ENCODE assay signal across 34 cellular contexts in the genomic region with DNA sequence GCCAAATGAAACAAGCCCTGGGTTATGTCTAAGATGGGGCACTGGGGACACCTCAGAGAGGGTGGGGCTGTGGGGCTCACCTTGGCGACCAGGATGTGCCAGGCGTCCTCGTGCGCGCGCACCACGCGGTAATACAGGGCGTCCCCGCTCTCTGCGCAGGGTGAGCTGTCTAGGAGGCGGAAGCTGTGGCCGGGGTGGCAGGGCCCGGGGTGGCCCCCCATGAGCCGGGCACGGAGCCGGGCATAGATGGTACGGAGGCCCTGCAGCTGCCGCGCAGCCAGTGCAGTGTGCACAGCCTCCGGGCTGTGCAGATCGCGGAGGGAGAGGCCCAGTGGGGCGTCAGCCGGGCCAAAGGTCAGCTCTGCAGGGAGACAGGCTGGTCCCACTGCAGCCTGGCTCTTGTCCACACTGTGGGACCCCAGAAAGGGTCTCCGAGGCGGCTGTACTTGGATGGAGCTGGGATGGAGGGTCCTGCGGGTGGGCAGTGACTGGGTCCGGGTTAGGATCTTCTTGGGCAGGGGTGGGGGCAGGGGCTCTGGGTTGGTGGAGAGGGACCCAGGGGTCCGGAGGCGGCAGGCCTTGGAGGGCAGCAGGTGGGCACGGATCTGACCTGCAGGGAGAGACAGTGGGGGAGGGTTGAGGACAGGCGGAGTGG. TPM values are rescaled to one million over a fixed set of nuclear protein-coding genes. Genes with fewer than 3 reads are reported as not detected.
DNase-seq lines count a peak whose midpoint lies in the region; ATAC-seq, FAIRE-seq and TF ChIP-seq lines count a peak whose summit lies in the region.
"Had no signal": no experiment of that assay in that cellular context is flagged by ENCODE, and none has a peak within 500 bp of the region (broad histone marks: within the 10 kb centered on the region; RNA-seq: fewer than 3 reads in every experiment).

No MANE protein-coding gene starts in this region.

- H3K4me1 ChIP-seq in BLaER1 = peaks cover 91% of the 10 kb centered on the region
- peaks cover 19% of the 10 kb centered on the region for H3K4me1 ChIP-seq in GM12878 (ENCODE audit: control insufficient read depth, insufficient read depth, low read length)
- H3K4me1 ChIP-seq in mucosa of descending colon (ENCODE audit: low read depth) = peaks cover 30% of the 10 kb centered on the region

- POLR2A ChIA-PET in GM12878 (lab: Charles Lee) = no interaction called here

- no TSS peak for BruUV-seq in GM12878 (replicated peaks; lab: Mats Ljungman, UMichigan)

- H3K4me3 ChIP-seq in BLaER1 (no peak overlapping the region), GM12878 (no peak overlapping the region), mucosa of descending colon (no peak overlapping the region)

- FAIRE-seq in GM12892 (lab: Jason Lieb, UNC) (no peak), GM12878 (lab: Jason Lieb, UNC) (no peak)
- FAIRE-seq: keratinocyte had no signal

- H3K27ac ChIP-seq in BLaER1 = no peak overlapping the region
- H3K27ac ChIP-seq in GM12878 (ENCODE audit: control insufficient read depth, insufficient read depth) = no peak overlapping the region
- H3K27ac ChIP-seq: WERI-Rb-1 had no signal

- peak; percentile 55 for TF ChIP-seq POLR2A in GM12892 (IDR thresholded peaks at IDR 0.05; ENCODE audit: low read depth, low read length)
- TF ChIP-seq POLR2A in GM12878 (IDR thresholded peaks at IDR 0.05; ENCODE audit: low read depth, low read length) = peak; percentile 74
- TF ChIP-seq POLR2A in GM18505 (IDR thresholded peaks at IDR 0.05; ENCODE audit: borderline replicate concordance, extremely low read depth, insufficient read depth, insufficient read length) = no peak

- no peak for ATAC-seq in GM12878
- ATAC-seq in mucosa of descending colon = peak; percentile 48
- ATAC-seq in GM18505 (IDR thresholded peaks at IDR 0.05; ENCODE audit: unreplicated experiment) = no peak
- ATAC-seq: esophagus mucosa, left ventricle myocardium superior, PC-3 had no signal

- in situ Hi-C loops in GM12878 (cut with MboI) = loop anchor here (10.0 kb wide), 1 partner anchor 336 kb away; no protein-coding TSS in a partner anchor
- in situ Hi-C loops in ACHN (cut with HindIII; ENCODE audit: low pct_ligation_motif_present, low pct_unique_long_range_greater_than_20kb, low sequenced_read_pairs) = no loop called here

- intact Hi-C loops in GM12878 (cut with micrococcal nuclease; ENCODE audit: unreplicated experiment) (loop anchor here (5.0 to 10.0 kb wide), 2 partner anchors 114 to 506 kb away; a partner anchor contains a TSS), mucosa of descending colon (cut with DNase I, micrococcal nuclease) (loop anchor here in 1 of 2 donors (10.0 kb wide), 1 partner anchor 124 kb away; a partner anchor contains a TSS)

- DNase-seq in GM12892 (ENCODE audit: insufficient read length) (no peak), GM12878 (ENCODE audit: low read depth, low spot score) (no peak), mucosa of descending colon (peak; percentile 51 to 81 (median 77)), cerebellar cortex (ENCODE audit: low spot score) (no peak), T-helper 2 cell (no peak), ACHN (no peak)
- DNase-seq: activated CD4-positive, alpha-beta T cell treated with anti-CD3 and anti-CD28 coated beads, Interleukin-2, amount 10 ng/mL, durations not matched to agents 7 days and 5 days; activated naive CD4-positive, alpha-beta T cell; Caco-2; caudate nucleus; head of caudate nucleus; KG1; left ventricle myocardium superior; MM.1S; NCI-H1105 treated with DMSO at 0.1 percent for 48 hours; NCI-H1930; NCI-H2171 treated with DMSO at 0.1 percent for 48 hours; NCI-H510A treated with DMSO at 0.1 percent for 48 hours; occipital lobe; PC-3; SHP77; stimulated activated CD4-positive, alpha-beta T cell treated with anti-CD3 and anti-CD28 coated beads, Interleukin-4, amount 100 ng/mL, for 24 hours; T-helper 9 cell; trophoblast cell; WERI-Rb-1 had no signal

- H2AFZ ChIP-seq in GM12878 (ENCODE audit: control insufficient read depth, low read depth, low read length) = no peak overlapping the region

- SMC1A ChIA-PET in GM12878 (lab: Charles Lee; ENCODE audit: uncharacterized antibody, unreplicated experiment) = interaction anchor here (1.4 kb wide), 1 partner anchor 115 kb away, joined by 3 read pairs; no protein-coding TSS in a partner anchor

- CTCF ChIA-PET in GM12878 (lab: Yijun Ruan, JAX) = interaction anchor here (0.7 kb wide), 1 partner anchor 51 kb away, joined by 3 read pairs; no protein-coding TSS in a partner anchor

- TF ChIP-seq CTCF in GM12878 (IDR thresholded peaks at IDR 0.05 in 2 of 3, conservative IDR thresholded peaks at IDR 0.05 in 1 of 3; ENCODE audit: control insufficient read depth in 2 of 3, extremely low read depth in 1 of 3, insufficient read depth in 1 of 3, low read depth in 3 of 3, low read length in 3 of 3) (no peak), mucosa of descending colon (IDR thresholded peaks at IDR 0.05) (no peak)

- RAD21 ChIA-PET in GM12878 (lab: Charles Lee; ENCODE audit: unreplicated experiment) = no interaction called here

- H3K79me2 ChIP-seq in GM12878 (ENCODE audit: control insufficient read depth, insufficient read depth, low read length) = peaks cover 11% of the 10 kb centered on the region

- no peak overlapping the region for H3K9ac ChIP-seq in BLaER1
- H3K9ac ChIP-seq in GM12878 (ENCODE audit: control insufficient read depth, insufficient read depth, low read length) = no peak overlapping the region

- no peak for TF ChIP-seq EP300 in GM12878 (IDR thresholded peaks at IDR 0.05; ENCODE audit: borderline replicate concordance in 1 of 2, control insufficient read depth in 1 of 2, low read depth in 2 of 2, low read length in 2 of 2)

- TF ChIP-seq RAD21 in GM12878 (IDR thresholded peaks at IDR 0.05; ENCODE audit: insufficient read depth, low read depth, low read length) = no peak

- H3K9me3 ChIP-seq in BLaER1 = no peaks in the 10 kb centered on the region
- H3K9me3 ChIP-seq in GM12878 (replicated peaks; ENCODE audit: control insufficient read depth, insufficient read depth, low read length) = no peaks in the 10 kb centered on the region
- no peaks in the 10 kb centered on the region for H3K9me3 ChIP-seq in mucosa of descending colon
- H3K9me3 ChIP-seq: Caco-2 had no signal

- H3K27me3 ChIP-seq in BLaER1 = no peaks in the 10 kb centered on the region
- peaks cover 0 to 3% of the 10 kb centered on the region in 2 experiments; a peak in 2 of 4 replicates for H3K27me3 ChIP-seq in GM12878 (replicated peaks in 1 of 2; ENCODE audit: control insufficient read depth in 2 of 2, insufficient read depth in 2 of 2, low read length in 1 of 2)

- H4K20me1 ChIP-seq in BLaER1 (peaks cover 88% of the 10 kb centered on the region), GM12878 (ENCODE audit: control insufficient read depth, insufficient read depth) (peaks cover 5% of the 10 kb centered on the region)

- H3K36me3 ChIP-seq in BLaER1 = peaks cover 21% of the 10 kb centered on the region
- peaks cover 4 to 7% of the 10 kb centered on the region in 2 experiments for H3K36me3 ChIP-seq in GM12878 (ENCODE audit: control insufficient read depth in 2 of 2, insufficient read depth in 2 of 2, low read length in 1 of 2)
- H3K36me3 ChIP-seq in mucosa of descending colon (ENCODE audit: low read depth) = no peaks in the 10 kb centered on the region
- H3K36me3 ChIP-seq: WERI-Rb-1 had no signal

- 91% methylated on average over 33 of the region's 33 CpGs for WGBS in GM12878 (ENCODE audit: insufficient coverage, insufficient replicate concordance, low lambda C conversion rate, missing lambda C conversion rate)

- H3K4me2 ChIP-seq in BLaER1 = peak overlapping the region; percentile 49
- H3K4me2 ChIP-seq in GM12878 (ENCODE audit: control insufficient read depth, insufficient read depth) = no peak overlapping the region

RNA-seq across cellular contexts. Expression of a gene that starts 3.3 kb away (rescaled TPM):
- polyA plus RNA-seq in GM12892 (2012; ENCODE audit: missing spikeins) = 0.85 TPM
- not detected in 2 replicates for total RNA-seq in GM12878 (2013; cell fraction: nucleolus; rRNA removed)
- total RNA-seq in GM12878 (2014; rRNA removed) (not detected in 2 replicates), GM12878 (2014; rRNA removed; fragmentation: Illumina TruSeq; extraction: Trizol) (not detected in 2 replicates), GM12878 (2021) (0.10 and 0.13 TPM in 2 replicates), mucosa of descending colon (1 to 10 TPM in 2 of 3 donors, under 1 TPM in 1; 0.29 to 1.4 (median 1.1) TPM)
- 0.09 TPM for polyA plus RNA-seq in GM12878 (2011; ENCODE audit: low read depth)
- polyA plus RNA-seq in GM12878 (2011; rRNA removed) (0.03 TPM in 1 of 2 replicates, not detected in the other), GM12878 (2014; fragmentation: Illumina TruSeq; extraction: Trizol) (not detected in 2 replicates), GM12878 (2014; fragmentation: Nextera tagmentation; extraction: Ambion mirVana) (not detected), GM12878 (2014; rRNA removed) (not detected in 2 replicates), GM12878 (2016; fragmentation: Nextera tagmentation; extraction: Ambion mirVana) (under 1 TPM in 1 of 2 experiments, not detected in 1; 0.05 TPM)
- not detected in 2 replicates for polyA plus RNA-seq in GM12878 (2011; cell fraction: cytosol; rRNA removed)
- polyA plus RNA-seq in GM12878 (2011; cell fraction: nucleus; rRNA removed) = 0.06 and 0.19 TPM in 2 replicates
- polyA plus RNA-seq in GM12878 (2012) = 0.25 and 1.1 TPM in 2 replicates
- polyA minus RNA-seq in GM12878 (2011; rRNA and poly(A)+ RNA removed) = 0.05 TPM in 1 of 2 replicates, not detected in the other
- 0.52 TPM in 1 of 2 replicates, not detected in the other for polyA minus RNA-seq in GM12878 (2011; cell fraction: cytosol; rRNA and poly(A)+ RNA removed)
- polyA minus RNA-seq in GM12878 (2011; cell fraction: nucleus; rRNA and poly(A)+ RNA removed) = 0.12 and 0.19 TPM in 2 replicates
- total RNA-seq: Caco-2, G401, occipital lobe, PC-3, pulmonary artery endothelial cell had no signal
- polyA plus RNA-seq: BJ, keratinocyte had no signal

RNA-seq across cellular contexts. Expression of a gene that starts 22.4 kb away (rescaled TPM):
- polyA plus RNA-seq in GM12892 (2012; ENCODE audit: missing spikeins) = 0.64 TPM
- total RNA-seq in GM12878 (2013; cell fraction: nucleolus; rRNA removed) = not detected in 2 replicates
- total RNA-seq in GM12878 (2014; rRNA removed) = not detected in 2 replicates
- total RNA-seq in GM12878 (2014; rRNA removed; fragmentation: Illumina TruSeq; extraction: Trizol) = not detected in 2 replicates
- 0.41 and 0.43 TPM in 2 replicates for total RNA-seq in GM12878 (2021)
- not detected for polyA plus RNA-seq in GM12878 (2011; ENCODE audit: low read depth)
- not detected in 2 replicates for polyA plus RNA-seq in GM12878 (2011; rRNA removed)
- 0.10 TPM in 1 of 2 replicates, not detected in the other for polyA plus RNA-seq in GM12878 (2011; cell fraction: cytosol; rRNA removed)
- 0.13 TPM in 1 of 2 replicates, not detected in the other for polyA plus RNA-seq in GM12878 (2011; cell fraction: nucleus; rRNA removed)
- 0.90 and 2.8 TPM in 2 replicates for polyA plus RNA-seq in GM12878 (2012)
- not detected in 2 replicates for polyA plus RNA-seq in GM12878 (2014; fragmentation: Illumina TruSeq; extraction: Trizol)
- not detected for polyA plus RNA-seq in GM12878 (2014; fragmentation: Nextera tagmentation; extraction: Ambion mirVana)
- 0.14 TPM in 1 of 2 replicates, not detected in the other for polyA plus RNA-seq in GM12878 (2014; rRNA removed)
- under 1 TPM; 0.49 to 0.91 TPM for polyA plus RNA-seq in GM12878 (2016; fragmentation: Nextera tagmentation; extraction: Ambion mirVana)
- 0.72 TPM in 1 of 2 replicates, not detected in the other for polyA minus RNA-seq in GM12878 (2011; rRNA and poly(A)+ RNA removed)
- not detected in 2 replicates for polyA minus RNA-seq in GM12878 (2011; cell fraction: cytosol; rRNA and poly(A)+ RNA removed)
- polyA minus RNA-seq in GM12878 (2011; cell fraction: nucleus; rRNA and poly(A)+ RNA removed) = not detected in 2 replicates
- total RNA-seq in mucosa of descending colon = 1 to 10 TPM in 1 of 3 donors, under 1 TPM in 2; 0.38 to 2.4 (median 0.87) TPM
- total RNA-seq: Caco-2, esophagus mucosa, HT1080, left ventricle myocardium superior, occipital lobe, PC-3 had no signal
- polyA plus RNA-seq: BJ, keratinocyte had no signal

RNA-seq across cellular contexts. Expression of a gene that starts 29.3 kb away (rescaled TPM):
- polyA plus RNA-seq in GM12892 (2012; ENCODE audit: missing spikeins) = 0.11 TPM
- 0.31 TPM in 1 of 2 replicates, not detected in the other for total RNA-seq in GM12878 (2013; cell fraction: nucleolus; rRNA removed)
- 0.22 and 0.40 TPM in 2 replicates for total RNA-seq in GM12878 (2014; rRNA removed)
- total RNA-seq in GM12878 (2014; rRNA removed; fragmentation: Illumina TruSeq; extraction: Trizol) = 0.09 TPM in 1 of 2 replicates, not detected in the other
- 0.27 and 0.33 TPM in 2 replicates for total RNA-seq in GM12878 (2021)
- polyA plus RNA-seq in GM12878 (2011; ENCODE audit: low read depth) = 0.21 TPM
- not detected in 2 replicates for polyA plus RNA-seq in GM12878 (2011; rRNA removed)
- polyA plus RNA-seq in GM12878 (2011; cell fraction: cytosol; rRNA removed) = not detected in 2 replicates
- 0.06 TPM in 1 of 2 replicates, not detected in the other for polyA plus RNA-seq in GM12878 (2011; cell fraction: nucleus; rRNA removed)
- 1.5 and 1.8 TPM in 2 replicates for polyA plus RNA-seq in GM12878 (2012)
- polyA plus RNA-seq in GM12878 (2014; fragmentation: Illumina TruSeq; extraction: Trizol) = not detected in 2 replicates
- not detected for polyA plus RNA-seq in GM12878 (2014; fragmentation: Nextera tagmentation; extraction: Ambion mirVana)
- polyA plus RNA-seq in GM12878 (2014; rRNA removed) = 0.05 and 0.09 TPM in 2 replicates
- polyA plus RNA-seq in GM12878 (2016; fragmentation: Nextera tagmentation; extraction: Ambion mirVana) = 1 to 10 TPM; 1.2 to 2.0 TPM
- polyA minus RNA-seq in GM12878 (2011; rRNA and poly(A)+ RNA removed) = not detected in 2 replicates
- polyA minus RNA-seq in GM12878 (2011; cell fraction: cytosol; rRNA and poly(A)+ RNA removed) = not detected in 2 replicates
- polyA minus RNA-seq in GM12878 (2011; cell fraction: nucleus; rRNA and poly(A)+ RNA removed) = not detected in 2 replicates
- not detected for total RNA-seq in mucosa of descending colon
- total RNA-seq: esophagus mucosa, fibroblast of villous mesenchyme, G401, HT1080, left ventricle myocardium superior, PC-3, pulmonary artery endothelial cell had no signal
- polyA plus RNA-seq: BJ, keratinocyte had no signal

RNA-seq across cellular contexts. Expression of a gene that starts 29.5 kb away (rescaled TPM):
- polyA plus RNA-seq in GM12892 (2012; ENCODE audit: missing spikeins) = not detected
- total RNA-seq in GM12878 (2013; cell fraction: nucleolus; rRNA removed) = 3.2 and 4.9 TPM in 2 replicates
- total RNA-seq in GM12878 (2014; rRNA removed) (1.4 and 1.7 TPM in 2 replicates), GM12878 (2014; rRNA removed; fragmentation: Illumina TruSeq; extraction: Trizol) (0.18 TPM in 1 of 2 replicates, not detected in the other), GM12878 (2021) (2.1 and 3.5 TPM in 2 replicates), mucosa of descending colon (1 to 10 TPM; 2.7 to 5.1 (median 3.8) TPM)
- polyA plus RNA-seq in GM12878 (2011; ENCODE audit: low read depth) = not detected
- polyA plus RNA-seq in GM12878 (2011; rRNA removed) (0.20 and 0.22 TPM in 2 replicates), GM12878 (2014; fragmentation: Illumina TruSeq; extraction: Trizol) (not detected in 2 replicates), GM12878 (2014; fragmentation: Nextera tagmentation; extraction: Ambion mirVana) (not detected), GM12878 (2014; rRNA removed) (2.6 TPM in 2 replicates), GM12878 (2016; fragmentation: Nextera tagmentation; extraction: Ambion mirVana) (under 1 TPM in 1 of 2 experiments, not detected in 1; 0.17 TPM)
- polyA plus RNA-seq in GM12878 (2011; cell fraction: cytosol; rRNA removed) = 0.30 and 0.89 TPM in 2 replicates
- polyA plus RNA-seq in GM12878 (2011; cell fraction: nucleus; rRNA removed) = 15.5 and 28.6 TPM in 2 replicates
- 0.27 and 0.92 TPM in 2 replicates for polyA plus RNA-seq in GM12878 (2012)
- polyA minus RNA-seq in GM12878 (2011; rRNA and poly(A)+ RNA removed) = 0.31 TPM in 1 of 2 replicates, not detected in the other
- polyA minus RNA-seq in GM12878 (2011; cell fraction: cytosol; rRNA and poly(A)+ RNA removed) = 1.2 TPM in 1 of 2 replicates, not detected in the other
- polyA minus RNA-seq in GM12878 (2011; cell fraction: nucleus; rRNA and poly(A)+ RNA removed) = 1.6 and 5.0 TPM in 2 replicates
- total RNA-seq: occipital lobe had no signal

RNA-seq across cellular contexts. Expression of a gene that starts 42.0 kb away (rescaled TPM):
- polyA plus RNA-seq in GM12892 (2012; ENCODE audit: missing spikeins) = 15.6 TPM
- 88.3 and 88.5 TPM in 2 replicates for total RNA-seq in GM12878 (2013; cell fraction: nucleolus; rRNA removed)
- total RNA-seq in GM12878 (2014; rRNA removed) = 41.5 and 49.3 TPM in 2 replicates
- 12.3 and 15.6 TPM in 2 replicates for total RNA-seq in GM12878 (2014; rRNA removed; fragmentation: Illumina TruSeq; extraction: Trizol)
- 132 and 143 TPM in 2 replicates for total RNA-seq in GM12878 (2021)
- polyA plus RNA-seq in GM12878 (2011; ENCODE audit: low read depth) = 49.8 TPM
- 3.3 and 5.4 TPM in 2 replicates for polyA plus RNA-seq in GM12878 (2011; rRNA removed)
- polyA plus RNA-seq in GM12878 (2011; cell fraction: cytosol; rRNA removed) = 11.1 and 14.5 TPM in 2 replicates
- polyA plus RNA-seq in GM12878 (2011; cell fraction: nucleus; rRNA removed) = 89.6 and 126 TPM in 2 replicates
- 86.1 and 131 TPM in 2 replicates for polyA plus RNA-seq in GM12878 (2012)
- polyA plus RNA-seq in GM12878 (2014; fragmentation: Illumina TruSeq; extraction: Trizol) = 2.4 and 26.9 TPM in 2 replicates
- polyA plus RNA-seq in GM12878 (2014; fragmentation: Nextera tagmentation; extraction: Ambion mirVana) = under 1 TPM; 0.33 to 0.55 TPM
- polyA plus RNA-seq in GM12878 (2014; rRNA removed) = 36.2 and 61.3 TPM in 2 replicates
- polyA plus RNA-seq in GM12878 (2016; fragmentation: Nextera tagmentation; extraction: Ambion mirVana) = 10 to 100 TPM; 34.4 to 39.7 TPM
- polyA minus RNA-seq in GM12878 (2011; rRNA and poly(A)+ RNA removed) = 10.2 and 25.5 TPM in 2 replicates
- polyA minus RNA-seq in GM12878 (2011; cell fraction: cytosol; rRNA and poly(A)+ RNA removed) = 30.7 and 38.0 TPM in 2 replicates
- 69.4 and 102 TPM in 2 replicates for polyA minus RNA-seq in GM12878 (2011; cell fraction: nucleus; rRNA and poly(A)+ RNA removed)
- 10 to 100 TPM; 60.6 to 81.2 (median 68.2) TPM for total RNA-seq in mucosa of descending colon

Comparison
In these comparisons a context has a peak if more than half of its experiments do, and no peak if none do; other contexts are left out.
1. DNase-seq: peak in mucosa of descending colon (3 of 3); none in GM12892 (single experiment), GM12878 (single experiment), cerebellar cortex (single experiment), T-helper 2 cell (0 of 5) and ACHN (single experiment).